8 cellular contexts compared by ENCODE assay signal in the genomic region with DNA sequence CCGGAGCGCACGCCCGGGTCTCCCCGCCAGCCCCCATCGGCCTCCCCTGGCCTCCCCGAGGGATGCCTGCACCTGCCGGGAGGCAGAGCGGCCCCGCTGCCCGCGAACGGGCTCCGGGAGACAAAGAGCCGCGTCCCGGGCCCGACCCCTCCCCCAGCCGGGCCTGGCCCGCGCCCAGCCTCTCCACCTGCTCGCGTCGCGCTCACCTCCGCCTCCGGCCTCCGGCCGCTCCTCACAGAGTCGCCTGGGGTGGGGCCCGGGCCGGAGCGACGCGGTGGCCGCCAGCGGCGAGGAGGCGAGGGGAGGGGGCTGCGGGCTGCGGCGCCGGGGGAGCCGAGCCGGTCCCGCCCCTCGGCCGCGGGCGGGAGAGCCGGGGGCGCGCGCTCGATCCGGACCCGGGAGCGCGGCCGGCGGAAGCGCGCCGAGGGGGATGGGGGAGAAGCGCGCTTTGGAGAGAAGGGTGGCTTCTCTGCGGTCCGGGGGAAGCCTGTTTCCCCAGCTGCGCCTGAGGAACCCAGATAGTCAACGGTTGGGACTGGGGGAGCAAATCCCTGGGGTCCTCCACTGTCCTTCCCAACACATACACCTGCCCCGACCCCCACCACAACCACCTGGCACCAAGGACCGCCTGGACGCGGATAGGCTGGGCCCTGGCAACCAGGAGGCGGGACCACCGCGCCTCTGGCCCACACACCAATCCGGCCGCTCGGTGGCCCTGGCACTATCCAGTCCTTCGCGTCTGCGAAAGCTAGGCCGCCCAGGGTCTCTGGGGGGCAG. TPM values are rescaled to one million over a fixed set of nuclear protein-coding genes. Genes with fewer than 3 reads are reported as not detected.
DNase-seq lines count a peak whose midpoint lies in the region; ATAC-seq and TF ChIP-seq lines count a peak whose summit lies in the region.

A gene (minus strand): TSS at position 311 of the 777 bp plus-strand sequence. CDS start 701 bp downstream, outside the sequence.

- peaks cover 31% of the 10 kb centered on the region for H3K27me3 ChIP-seq in mucosa of stomach (ENCODE audit: control insufficient read depth, insufficient read depth, low read length)
- peaks cover 4% of the 10 kb centered on the region for H3K27me3 ChIP-seq in SJCRH30

- POLR2A ChIA-PET in RWPE1 (lab: Yijun Ruan, JAX; ENCODE audit: low non-redundant PET), result no interaction called here

- CTCF ChIA-PET in RWPE1 (lab: Yijun Ruan, JAX), result interaction anchor here (0.6 kb wide), 1 partner anchor 14 kb away, joined by 6 read pairs; a partner anchor contains a TSS

- H3K4me3 ChIP-seq in mucosa of stomach (ENCODE audit: low read length) (no peak within 1 kb of the TSS), SJCRH30 (no peak within 1 kb of the TSS)

- peak within 1 kb of the TSS; percentile 48 for H3K9ac ChIP-seq in mucosa of stomach (ENCODE audit: low read length)

- H3K9me3 ChIP-seq in mucosa of stomach (ENCODE audit: control insufficient read depth, low read length) (no peaks in the 10 kb centered on the region), SJCRH30 (replicated peaks) (no peaks in the 10 kb centered on the region)

- H3K36me3 ChIP-seq in mucosa of stomach (ENCODE audit: control insufficient read depth, insufficient read depth, low read length) (no peaks in the 10 kb centered on the region), SJCRH30 (no peaks in the 10 kb centered on the region)

- intact Hi-C loops in Right ventricle myocardium inferior (cut with DNase I), result no loop called here
- intact Hi-C loops in cardiac septum (cut with DNase I), result no loop called here

- no peak for TF ChIP-seq CTCF in RWPE1 (conservative IDR thresholded peaks at IDR 0.05; ENCODE audit: low read depth)

- ATAC-seq in Right ventricle myocardium inferior, result no peak

- DNase-seq in Right ventricle myocardium inferior (ENCODE audit: missing footprints), result peak; percentile 66
- DNase-seq in cardiac septum (ENCODE audit: low spot score), result no peak
- peak; percentile 69 to 89 for DNase-seq in NCI-H524 (lab: John Stamatoyannopoulos, UW)
- DNase-seq in caudate nucleus (lab: John Stamatoyannopoulos, UW), result peak in 49 of 61 donors; percentile 19 to 86 (median 50)
- no peak for DNase-seq in SJCRH30
- DNase-seq in RWPE1 (ENCODE audit: low spot score), result no peak
- DNase-seq in effector CD8-positive, alpha-beta T cell (lab: John Stamatoyannopoulos, UW), result no peak

- H3K4me1 ChIP-seq in mucosa of stomach (ENCODE audit: control insufficient read depth, insufficient read depth, low read length) (peaks cover 34% of the 10 kb centered on the region), SJCRH30 (peaks cover 6% of the 10 kb centered on the region; the same call in 1 of the 2 replicates)

- H3K27ac ChIP-seq in caudate nucleus (ENCODE audit: low read depth, low read length) (peak within 1 kb of the TSS; percentile 58), SJCRH30 (no peak within 1 kb of the TSS), RWPE1 (no peak within 1 kb of the TSS)

RNA-seq across cellular contexts. Expression of the gene that starts here (rescaled TPM):
- not detected for total RNA-seq in Right ventricle myocardium inferior
- total RNA-seq in cardiac septum, result 0.13 TPM
- not detected in 2 replicates for total RNA-seq in SJCRH30 (2014; rRNA removed; shearing (Covaris generic))

Comparison
In these comparisons a context has a peak if more than half of its experiments do, and no peak if none do; other contexts are left out.
1. Peak in DNase-seq in Right ventricle myocardium inferior; RNA of the gene not detected or under 1 TPM.
2. DNase-seq: peak in NCI-H524 (2 of 2) and caudate nucleus (49 of 61); none in cardiac septum (single experiment), SJCRH30 (0 of 2), RWPE1 (single experiment) and effector CD8-positive, alpha-beta T cell (single experiment).